22 cellular contexts compared by ENCODE assay signal in genomic region chr16:73771676-73772075, GRCh38.
DNase-seq lines count a peak whose midpoint lies in the region; ATAC-seq and TF ChIP-seq lines count a peak whose summit lies in the region.
"Had no signal": no experiment of that assay in that cellular context is flagged by ENCODE, and none has a peak within 500 bp of the region (broad histone marks: within the 10 kb centered on the region; RNA-seq: fewer than 3 reads in every experiment).

No MANE protein-coding gene starts in this region.

- H3K4me1 ChIP-seq in smooth muscle cell (ENCODE audit: low read depth) (no peaks in the 10 kb centered on the region), upper lobe of right lung (no peaks in the 10 kb centered on the region)
- H3K4me1 ChIP-seq: body of pancreas, left lung, thyroid gland had no signal

- H3K9ac ChIP-seq in smooth muscle cell (ENCODE audit: low read depth): peak overlapping the region; percentile 49

- TF ChIP-seq POLR2A in NB4 (IDR thresholded peaks at IDR 0.05; ENCODE audit: extremely low read depth, insufficient read length): no peak

- WGBS in smooth muscle cell (ENCODE audit: low lambda C conversion rate): 42% methylated on average over 2 of the region's 2 CpGs

- no peaks in the 10 kb centered on the region for H3K27me3 ChIP-seq in brain microvascular endothelial cell (replicated peaks)
- no peaks in the 10 kb centered on the region for H3K27me3 ChIP-seq in smooth muscle cell (ENCODE audit: low read depth)
- H3K27me3 ChIP-seq in upper lobe of right lung: no peaks in the 10 kb centered on the region
- H3K27me3 ChIP-seq: body of pancreas, left lung, thyroid gland had no signal

- intact Hi-C loops in upper lobe of right lung (cut with DNase I): no loop called here

- H2AFZ ChIP-seq in smooth muscle cell (ENCODE audit: low read depth): no peak overlapping the region

- peak overlapping the region; percentile 34 for H3K4me2 ChIP-seq in smooth muscle cell

- no peaks in the 10 kb centered on the region for H4K20me1 ChIP-seq in smooth muscle cell (ENCODE audit: low read depth)

- H3K4me3 ChIP-seq in NB4 (ENCODE audit: low read depth, low read length) (no peak overlapping the region), brain microvascular endothelial cell (ENCODE audit: low read depth, low read length) (no peak overlapping the region), smooth muscle cell (no peak overlapping the region), upper lobe of right lung (no peak overlapping the region)
- H3K4me3 ChIP-seq: body of pancreas, left lung, thyroid gland had no signal

- DNase-seq in EH (ENCODE audit: low read depth): peak; percentile 64
- DNase-seq in NB4 (ENCODE audit: low read depth): peak; percentile 46
- DNase-seq in brain microvascular endothelial cell: peak; percentile 50
- DNase-seq in smooth muscle cell (lab: John Stamatoyannopoulos, UW; ENCODE audit: unreplicated experiment): no peak
- DNase-seq in upper lobe of right lung: no peak
- DNase-seq in SKM-1 (lab: John Stamatoyannopoulos, UW; ENCODE audit: unreplicated experiment): no peak
- DNase-seq: activated CD4-positive, CD25-positive, alpha-beta regulatory T cell; activated CD8-positive, alpha-beta T cell treated with anti-CD3 and anti-CD28 coated beads, Interleukin-2, amount 10 ng/mL, durations not matched to agents 7 days and 5 days; activated naive CD4-positive, alpha-beta T cell treated with anti-CD3 and anti-CD28 coated beads, Interleukin-2, amount 50 U/mL, for 16 hours; activated T-cell treated with anti-CD3 and anti-CD28 coated beads, Interleukin-2, amount 50 U/mL, for 24 hours; body of pancreas; DND-41; left lung; NCI-H1092; NCI-H1930; NCI-H226; stimulated activated CD4-positive, alpha-beta T cell treated with anti-CD3 and anti-CD28 coated beads, Interleukin-2, amount 100 ng/mL, for 24 hours; stimulated activated naive B cell treated with anti-CD40 and anti-IgM and Interleukin-4, amounts not matched to agents 10 μg/mL and 1 μg/mL and 100 μg/mL, for 72 hours; thyroid gland had no signal

- TF ChIP-seq CTCF in NB4 (IDR thresholded peaks at IDR 0.05; ENCODE audit: low read depth, low read length) (no peak), brain microvascular endothelial cell (IDR thresholded peaks at IDR 0.05; ENCODE audit: low read depth, low read length, missing control alignments) (no peak), smooth muscle cell (IDR thresholded peaks at IDR 0.05; ENCODE audit: borderline replicate concordance, insufficient read depth, poor library complexity, severe bottlenecking) (no peak), upper lobe of right lung (IDR thresholded peaks at IDR 0.05) (no peak)

- H3K27ac ChIP-seq in brain microvascular endothelial cell (peak overlapping the region; percentile 56), smooth muscle cell (ENCODE audit: low read depth) (peak overlapping the region; percentile 87), upper lobe of right lung (no peak overlapping the region)
- H3K27ac ChIP-seq: body of pancreas, left lung, thyroid gland had no signal

- ATAC-seq in GM18873 (IDR thresholded peaks at IDR 0.05; ENCODE audit: low FRiP score, unreplicated experiment) (no peak), upper lobe of right lung (no peak), HG03280 (IDR thresholded peaks at IDR 0.05; ENCODE audit: unreplicated experiment) (no peak)
- ATAC-seq: activated CD8-positive, alpha-beta T cell treated with anti-CD3 and anti-CD28 coated beads, Interleukin-2, amount 10 ng/mL, durations not matched to agents 7 days and 5 days; body of pancreas; left lung; Panc1; stimulated activated naive B cell treated with anti-CD40 and anti-IgM and Interleukin-4, amounts not matched to agents 10 μg/mL and 1 μg/mL and 100 μg/mL, for 72 hours had no signal

- H3K36me3 ChIP-seq in brain microvascular endothelial cell (replicated peaks) (no peaks in the 10 kb centered on the region), smooth muscle cell (ENCODE audit: low read depth) (no peaks in the 10 kb centered on the region), upper lobe of right lung (no peaks in the 10 kb centered on the region)
- H3K36me3 ChIP-seq: left lung, thyroid gland had no signal

- H3K9me3 ChIP-seq in smooth muscle cell (replicated peaks; ENCODE audit: low read depth) (no peaks in the 10 kb centered on the region), upper lobe of right lung (no peaks in the 10 kb centered on the region)
- H3K9me3 ChIP-seq: body of pancreas, left lung, thyroid gland had no signal

- in situ Hi-C loops in brain microvascular endothelial cell (cut with HindIII; ENCODE audit: low pct_ligation_motif_present, low sequenced_read_pairs): no loop called here

- H3F3A ChIP-seq in smooth muscle cell (ENCODE audit: low read depth): no peaks in the 10 kb centered on the region

- no peaks in the 10 kb centered on the region for H3K79me2 ChIP-seq in smooth muscle cell (ENCODE audit: low read depth)

Comparison
In these comparisons a context has a peak if more than half of its experiments do, and no peak if none do; other contexts are left out.
1. DNase-seq: peak in EH (single experiment), NB4 (single experiment) and brain microvascular endothelial cell (single experiment); none in smooth muscle cell (single experiment), upper lobe of right lung (single experiment) and SKM-1 (single experiment).